Comparison of ENCODE assay signal across 11 cellular contexts in genomic region chr9:89743216-89743575, GRCh38.
DNase-seq lines count a peak whose midpoint lies in the region; ATAC-seq and TF ChIP-seq lines count a peak whose summit lies in the region.
"Had no signal": no experiment of that assay in that cellular context is flagged by ENCODE, and none has a peak within 500 bp of the region (broad histone marks: within the 10 kb centered on the region; RNA-seq: fewer than 3 reads in every experiment).

No MANE protein-coding gene starts in this region.

- in situ Hi-C loops in KBM-7 (cut with MboI; ENCODE audit: low pct_unique_long_range_greater_than_20kb, low sequenced_read_pairs) = loop anchor here (25.0 kb wide), 1 partner anchor 106 kb away; no protein-coding TSS in a partner anchor

- peak overlapping the region; percentile 24 for H3K4me3 Mint-ChIP-seq in central memory CD8-positive, alpha-beta T cell

- DNase-seq in central memory CD8-positive, alpha-beta T cell (ENCODE audit: low spot score in 2 of 2) = no peak
- DNase-seq in NCI-H2107 (lab: John Stamatoyannopoulos, UW) = no peak
- no peak for DNase-seq in Kasumi-1 (lab: John Stamatoyannopoulos, UW)
- no peak for DNase-seq in KBM-7
- DNase-seq: IMR-90 had no signal

- peak overlapping the region; percentile 57 for H3K27ac ChIP-seq in KOPT-K1 (ENCODE audit: low read depth, low read length, poor library complexity, severe bottlenecking)
- H3K27ac ChIP-seq: epithelial cell of prostate, thoracic aorta had no signal

- H3K9me3 Mint-ChIP-seq in central memory CD8-positive, alpha-beta T cell = no peaks in the 10 kb centered on the region

- ATAC-seq in GM21515 (IDR thresholded peaks at IDR 0.05; ENCODE audit: unreplicated experiment) (peak; percentile 59), HG02970 (IDR thresholded peaks at IDR 0.05; ENCODE audit: low FRiP score, unreplicated experiment) (no peak)
- no peak for ATAC-seq in central memory CD8-positive, alpha-beta T cell (replicated peaks; ENCODE audit: extremely low read depth, poor library complexity, severe bottlenecking)

- H3K4me1 Mint-ChIP-seq in central memory CD8-positive, alpha-beta T cell = peaks cover 29% of the 10 kb centered on the region

- H3K27ac Mint-ChIP-seq in central memory CD8-positive, alpha-beta T cell (ENCODE audit: low read depth) = peak overlapping the region; percentile 34

- no peaks in the 10 kb centered on the region for H3K36me3 Mint-ChIP-seq in central memory CD8-positive, alpha-beta T cell (ENCODE audit: insufficient read depth)

- no peaks in the 10 kb centered on the region for H3K9me3 ChIP-seq in KOPT-K1 (ENCODE audit: insufficient read depth, low read length, poor library complexity, severe bottlenecking)

- no peaks in the 10 kb centered on the region for H3K36me3 ChIP-seq in KOPT-K1 (ENCODE audit: insufficient read depth, low read length)
- H3K36me3 ChIP-seq: thoracic aorta had no signal

- peak overlapping the region; percentile 10 for H3K4me3 ChIP-seq in GM12875 (ENCODE audit: low read depth, low read length)
- H3K4me3 ChIP-seq: thoracic aorta had no signal

- TF ChIP-seq CTCF in GM12875 (IDR thresholded peaks at IDR 0.05; ENCODE audit: borderline replicate concordance, insufficient read depth, low read depth, low read length) = no peak

- peaks cover 13% of the 10 kb centered on the region for H3K27me3 Mint-ChIP-seq in central memory CD8-positive, alpha-beta T cell
